Comparison of ENCODE assay signal across 12 cellular contexts in genomic region chr12:63955831-63956685, GRCh38.
DNase-seq lines count a peak whose midpoint lies in the region; ATAC-seq and TF ChIP-seq lines count a peak whose summit lies in the region.
"Had no signal": no experiment of that assay in that cellular context is flagged by ENCODE, and none has a peak within 500 bp of the region (broad histone marks: within the 10 kb centered on the region; RNA-seq: fewer than 3 reads in every experiment).

No MANE protein-coding gene starts in this region.

- intact Hi-C loops in vagina (cut with DNase I): no loop called here

- peak overlapping the region; percentile 45 for H3K27ac ChIP-seq in muscle layer of duodenum (ENCODE audit: low read length)
- peak overlapping the region; percentile 60 for H3K27ac ChIP-seq in vagina
- H3K27ac ChIP-seq: epithelial cell of prostate, neutrophil had no signal

- no peak for TF ChIP-seq POLR2A in vagina (IDR thresholded peaks at IDR 0.05)

- no peak for TF ChIP-seq EP300 in Ishikawa (IDR thresholded peaks at IDR 0.05; ENCODE audit: borderline replicate concordance)

- no peak for TF ChIP-seq RAD21 in Ishikawa (IDR thresholded peaks at IDR 0.05; ENCODE audit: low read depth)

- TF ChIP-seq CTCF in epithelial cell of esophagus (IDR thresholded peaks at IDR 0.05; ENCODE audit: insufficient read depth, low read depth, low read length, missing control alignments) (no peak), vagina (IDR thresholded peaks at IDR 0.05) (no peak)

- DNase-seq in epithelial cell of esophagus (ENCODE audit: low read depth) (peak; percentile 68), vagina (ENCODE audit: extremely low spot score in 2 of 2) (no peak), glomerular visceral epithelial cell (ENCODE audit: extremely low spot score) (no peak), NCI-H2196 (lab: John Stamatoyannopoulos, UW; ENCODE audit: unreplicated experiment) (no peak)
- DNase-seq: activated T-cell treated with anti-CD3 and anti-CD28 coated beads, Interleukin-2, amount 50 U/mL, for 72 hours; H9; T-cell had no signal

- H3K27me3 ChIP-seq in muscle layer of duodenum (ENCODE audit: low read depth, low read length): no peaks in the 10 kb centered on the region
- H3K27me3 ChIP-seq in vagina: no peaks in the 10 kb centered on the region

- no peak overlapping the region for H3K4me3 ChIP-seq in epithelial cell of esophagus (ENCODE audit: low read length)
- no peak overlapping the region for H3K4me3 ChIP-seq in muscle layer of duodenum (ENCODE audit: low read depth in 1 of 2, low read length in 2 of 2)
- H3K4me3 ChIP-seq in vagina: peak overlapping the region; percentile 17 to 20

- H3K36me3 ChIP-seq in muscle layer of duodenum (ENCODE audit: control insufficient read depth in 1 of 2, insufficient read depth in 2 of 2, low read length in 2 of 2) (no peaks in the 10 kb centered on the region), vagina (no peaks in the 10 kb centered on the region)
- H3K36me3 ChIP-seq: neutrophil had no signal

- no peaks in the 10 kb centered on the region for H3K9me3 ChIP-seq in muscle layer of duodenum (ENCODE audit: control insufficient read depth in 1 of 2, low read length in 2 of 2)
- no peaks in the 10 kb centered on the region for H3K9me3 ChIP-seq in vagina
- H3K9me3 ChIP-seq: neutrophil had no signal

- ATAC-seq in GM19467 (IDR thresholded peaks at IDR 0.05; ENCODE audit: unreplicated experiment): no peak
- ATAC-seq: activated T-cell treated with anti-CD3 and anti-CD28 coated beads, Interleukin-2, amount 50 U/mL, for 72 hours; T-cell had no signal

- peaks cover 6 to 9% of the 10 kb centered on the region in 2 donors for H3K4me1 ChIP-seq in muscle layer of duodenum (ENCODE audit: control insufficient read depth in 1 of 2, insufficient read depth in 2 of 2, low read length in 2 of 2)
- peaks cover 11% of the 10 kb centered on the region for H3K4me1 ChIP-seq in vagina

TF ChIP-seq in Ishikawa, 13 proteins besides CTCF, POLR2A, EP300 and RAD21:
- peak; percentile 26; the same call in 1 of the 2 replicates for TF ChIP-seq CEBPB (IDR thresholded peaks at IDR 0.05)
- TF ChIP-seq REST (IDR thresholded peaks at IDR 0.05; ENCODE audit: low read depth): no peak
- TF ChIP-seq NFIC (IDR thresholded peaks at IDR 0.05): no peak
- TF ChIP-seq, protein P1, sequence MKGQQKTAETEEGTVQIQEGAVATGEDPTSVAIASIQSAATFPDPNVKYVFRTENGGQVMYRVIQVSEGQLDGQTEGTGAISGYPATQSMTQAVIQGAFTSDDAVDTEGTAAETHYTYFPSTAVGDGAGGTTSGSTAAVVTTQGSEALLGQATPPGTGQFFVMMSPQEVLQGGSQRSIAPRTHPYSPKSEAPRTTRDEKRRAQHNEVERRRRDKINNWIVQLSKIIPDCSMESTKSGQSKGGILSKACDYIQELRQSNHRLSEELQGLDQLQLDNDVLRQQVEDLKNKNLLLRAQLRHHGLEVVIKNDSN (IDR thresholded peaks at IDR 0.05): no peak
- no peak for TF ChIP-seq EGR1 (IDR thresholded peaks at IDR 0.05)
- TF ChIP-seq TCF12 (IDR thresholded peaks at IDR 0.05; ENCODE audit: low read depth): no peak

Comparison
In these comparisons a context has a peak if more than half of its experiments do, and no peak if none do; other contexts are left out.
1. H3K4me3 ChIP-seq: peak in vagina (2 of 2); none in epithelial cell of esophagus (single experiment) and muscle layer of duodenum (0 of 2).